Comparison of ENCODE assay signal across 27 cellular contexts in genomic region chr7:108093341-108093740, GRCh38. TPM values are rescaled to one million over a fixed set of nuclear protein-coding genes. Genes with fewer than 3 reads are reported as not detected.
DNase-seq lines count a peak whose midpoint lies in the region; TF ChIP-seq lines count a peak whose summit lies in the region.
"Had no signal": no experiment of that assay in that cellular context is flagged by ENCODE, and none has a peak within 500 bp of the region (broad histone marks: within the 10 kb centered on the region; RNA-seq: fewer than 3 reads in every experiment).

No MANE protein-coding gene starts in this region.

- no peak overlapping the region for H4K8ac ChIP-seq in mesenchymal stem cell (ENCODE audit: low read length)

- H3K9me3 ChIP-seq in breast epithelium (no peaks in the 10 kb centered on the region), mesenchymal stem cell (ENCODE audit: control insufficient read depth, low read length) (no peaks in the 10 kb centered on the region), uterus (no peaks in the 10 kb centered on the region)
- H3K9me3 ChIP-seq: testis had no signal

- TF ChIP-seq CTCF in breast epithelium (IDR thresholded peaks at IDR 0.05) (no peak), MCF 10A (IDR thresholded peaks at IDR 0.05; ENCODE audit: unreplicated experiment) (no peak), uterus (IDR thresholded peaks at IDR 0.05) (no peak), nephron progenitor cell (IDR thresholded peaks at IDR 0.05) (no peak)

- peaks cover 0 to 4% of the 10 kb centered on the region in 2 donors for H3K4me1 ChIP-seq in breast epithelium
- peaks cover 8% of the 10 kb centered on the region for H3K4me1 ChIP-seq in mesenchymal stem cell (ENCODE audit: control insufficient read depth, insufficient read depth, low read depth, low read length)
- no peaks in the 10 kb centered on the region for H3K4me1 ChIP-seq in uterus
- H3K4me1 ChIP-seq: testis had no signal

- no peak for DNase-seq in breast epithelium (ENCODE audit: low spot score in 2 of 2)
- no peak for DNase-seq in MCF 10A (ENCODE audit: unreplicated experiment)
- peak; percentile 85 for DNase-seq in fibroblast of gingiva (ENCODE audit: low read depth)
- no peak for DNase-seq in mesenchymal stem cell
- DNase-seq in uterus: no peak
- DNase-seq in nephron progenitor cell: no peak
- no peak for DNase-seq in COLO668 (lab: John Stamatoyannopoulos, UW; ENCODE audit: unreplicated experiment)
- no peak for DNase-seq in NCI-H2171 (lab: John Stamatoyannopoulos, UW)
- DNase-seq: activated CD4-positive, alpha-beta T cell treated with anti-CD3 and anti-CD28 coated beads, Interleukin-2, amount 50 U/mL, for 48 hours; activated CD4-positive, CD25-positive, alpha-beta regulatory T cell; activated effector memory CD4-positive, alpha-beta T cell treated with Interleukin-2 at 50 U/mL for 16 hours; activated naive CD8-positive, alpha-beta T cell treated with anti-CD3 and anti-CD28 coated beads for 36 hours; CD4-positive, alpha-beta T cell; effector CD4-positive, alpha-beta T cell; erythroblast; naive B cell; NCI-H1092; NCI-H1930; NCI-H748 treated with DMSO at 0.1 percent for 48 hours; occipital lobe; stimulated activated CD4-positive, alpha-beta T cell treated with anti-CD3 and anti-CD28 coated beads, Interleukin-4, amount 100 ng/mL, for 4 hours; stimulated activated naive CD4-positive, alpha-beta T cell; testis had no signal

- H3K4me3 ChIP-seq in breast epithelium (no peak overlapping the region), mesenchymal stem cell (ENCODE audit: insufficient read depth in 1 of 2, low read depth in 1 of 2, low read length in 2 of 2) (no peak overlapping the region), uterus (no peak overlapping the region)
- H3K4me3 ChIP-seq: testis had no signal

- POLR2A ChIA-PET in MCF 10A (lab: Yijun Ruan, JAX): no interaction called here

- H2BK12ac ChIP-seq in mesenchymal stem cell (ENCODE audit: low read length in 2 of 2): no peak overlapping the region

- intact Hi-C loops in breast epithelium (cut with DNase I; ENCODE audit: low total_unique reads) (no loop called here), MCF 10A (cut with micrococcal nuclease) (no loop called here), uterus (cut with DNase I; ENCODE audit: low total_unique reads) (no loop called here)

- no peak overlapping the region for H2AK5ac ChIP-seq in mesenchymal stem cell (ENCODE audit: low read length, severe bottlenecking)

- no peak overlapping the region for H3K4me3 Mint-ChIP-seq in MCF 10A (ENCODE audit: unreplicated experiment)
- no peak overlapping the region for H3K4me3 Mint-ChIP-seq in nephron progenitor cell
- H3K4me3 Mint-ChIP-seq: activated naive CD8-positive, alpha-beta T cell treated with anti-CD3 and anti-CD28 coated beads for 36 hours; CD4-positive, alpha-beta T cell; memory B cell; naive B cell had no signal

- H2BK15ac ChIP-seq in mesenchymal stem cell (ENCODE audit: low read depth, poor library complexity, severe bottlenecking): no peak overlapping the region

- H3K36me3 Mint-ChIP-seq in MCF 10A (ENCODE audit: insufficient read depth, unreplicated experiment) (no peaks in the 10 kb centered on the region), nephron progenitor cell (ENCODE audit: low read depth) (no peaks in the 10 kb centered on the region)
- H3K36me3 Mint-ChIP-seq: activated naive CD8-positive, alpha-beta T cell treated with anti-CD3 and anti-CD28 coated beads for 36 hours; memory B cell; naive B cell had no signal

- TF ChIP-seq POLR2A in breast epithelium (IDR thresholded peaks at IDR 0.05) (no peak), uterus (IDR thresholded peaks at IDR 0.05) (no peak)

- no peak overlapping the region for H3K18ac ChIP-seq in mesenchymal stem cell (ENCODE audit: low read depth in 1 of 2, low read length in 2 of 2)

- H2BK120ac ChIP-seq in mesenchymal stem cell (ENCODE audit: low read depth, low read length): no peak overlapping the region

- no peak overlapping the region for H3K4me2 ChIP-seq in mesenchymal stem cell (ENCODE audit: low read length, poor library complexity, severe bottlenecking)

- CTCF ChIA-PET in MCF 10A (lab: Yijun Ruan, JAX): no interaction called here

- H3K9ac ChIP-seq in mesenchymal stem cell (ENCODE audit: low read length): peak overlapping the region; percentile 86

- BruUV-seq in MCF 10A (replicated peaks; lab: Mats Ljungman, UMichigan): no TSS peak

- H2AFZ ChIP-seq in mesenchymal stem cell (ENCODE audit: low read depth, low read length): no peak overlapping the region

- H3K23ac ChIP-seq in mesenchymal stem cell (ENCODE audit: low read length in 2 of 2): no peak overlapping the region

- H2BK5ac ChIP-seq in mesenchymal stem cell (ENCODE audit: low read depth, low read length, poor library complexity, severe bottlenecking): no peak overlapping the region

- H3K27ac ChIP-seq in breast epithelium (peak overlapping the region; percentile 47 to 82), mesenchymal stem cell (ENCODE audit: low read length, poor library complexity, severe bottlenecking) (no peak overlapping the region), uterus (peak overlapping the region; percentile 50 to 57)
- H3K27ac ChIP-seq: HL-60, testis had no signal

- 100% methylated on average over 1 of the region's 4 CpGs for WGBS in mesenchymal stem cell

- H3K27me3 Mint-ChIP-seq in MCF 10A (ENCODE audit: insufficient read depth, unreplicated experiment): no peaks in the 10 kb centered on the region
- peaks cover 3% of the 10 kb centered on the region for H3K27me3 Mint-ChIP-seq in nephron progenitor cell (ENCODE audit: low read depth, poor library complexity)

- H3K36me3 ChIP-seq in breast epithelium (no peaks in the 10 kb centered on the region), mesenchymal stem cell (ENCODE audit: control insufficient read depth in 1 of 2, insufficient read depth in 2 of 2, low read depth in 1 of 2, low read length in 2 of 2) (no peaks in the 10 kb centered on the region), uterus (no peaks in the 10 kb centered on the region)

- no peak overlapping the region for H3K4ac ChIP-seq in mesenchymal stem cell (ENCODE audit: low read depth in 1 of 2, low read length in 2 of 2)

- no peaks in the 10 kb centered on the region for H3K27me3 ChIP-seq in breast epithelium
- no peaks in the 10 kb centered on the region for H3K27me3 ChIP-seq in mesenchymal stem cell (ENCODE audit: control insufficient read depth in 1 of 2, insufficient read depth in 1 of 2, low read length in 2 of 2)
- no peaks in the 10 kb centered on the region for H3K27me3 ChIP-seq in uterus
- H3K27me3 ChIP-seq: testis had no signal

- peaks cover 16% of the 10 kb centered on the region for H3K4me1 Mint-ChIP-seq in MCF 10A (ENCODE audit: insufficient read depth, unreplicated experiment)
- H3K4me1 Mint-ChIP-seq in nephron progenitor cell: peaks cover 5% of the 10 kb centered on the region

- no peak overlapping the region for H3K27ac Mint-ChIP-seq in MCF 10A (ENCODE audit: low read depth, unreplicated experiment)
- H3K27ac Mint-ChIP-seq in nephron progenitor cell: no peak overlapping the region
- H3K27ac Mint-ChIP-seq: activated naive CD8-positive, alpha-beta T cell treated with anti-CD3 and anti-CD28 coated beads for 36 hours; CD4-positive, alpha-beta T cell; memory B cell had no signal

- H3K14ac ChIP-seq in mesenchymal stem cell (ENCODE audit: low read length in 2 of 2): no peak overlapping the region

- H3K79me1 ChIP-seq in mesenchymal stem cell (replicated peaks; ENCODE audit: low read length, poor library complexity, severe bottlenecking): no peaks in the 10 kb centered on the region

- H4K91ac ChIP-seq in mesenchymal stem cell (ENCODE audit: low read length): no peak overlapping the region

- H3K9me3 Mint-ChIP-seq in MCF 10A (ENCODE audit: unreplicated experiment) (no peaks in the 10 kb centered on the region), nephron progenitor cell (no peaks in the 10 kb centered on the region)
- H3K9me3 Mint-ChIP-seq: activated naive CD8-positive, alpha-beta T cell treated with anti-CD3 and anti-CD28 coated beads for 36 hours; CD4-positive, alpha-beta T cell; memory B cell had no signal

RNA-seq across cellular contexts. Expression of gene LAMB4, which starts 36.8 kb away (rescaled TPM):
- total RNA-seq in breast epithelium (under 1 TPM; 0.29 to 0.98 (median 0.48) TPM), MCF 10A (2022) (0.35 TPM in 1 of 2 replicates, not detected in the other), uterus (under 1 TPM in 2 of 4 donors, not detected in 2; 0.59 to 0.90 TPM)
- polyA plus RNA-seq in mesenchymal stem cell (2013, experiment 1 of 2): 0.25 TPM
- polyA plus RNA-seq in mesenchymal stem cell (2013, experiment 2 of 2): 0.18 TPM
- total RNA-seq: HepG2, kidney epithelial cell had no signal
